Comparison of ENCODE assay signal across 8 cellular contexts in genomic region chr1:233326995-233327937, GRCh38. TPM values are rescaled to one million over a fixed set of nuclear protein-coding genes. Genes with fewer than 3 reads are reported as not detected.
DNase-seq lines count a peak whose midpoint lies in the region; ATAC-seq and TF ChIP-seq lines count a peak whose summit lies in the region.

Gene MAP3K21 (plus strand): TSS chr1:233327724. CDS start chr1:233328029, 305 bp downstream.

- no peak for TF ChIP-seq CTCF in HCT116 (IDR thresholded peaks at IDR 0.05 in 2 of 3, conservative IDR thresholded peaks at IDR 0.05 in 1 of 3; ENCODE audit: borderline replicate concordance in 1 of 3, insufficient read depth in 1 of 3, low read depth in 2 of 3, low read length in 2 of 3)
- no peak for TF ChIP-seq CTCF in MM.1S (IDR thresholded peaks at IDR 0.05; ENCODE audit: low read length)
- TF ChIP-seq CTCF in type B pancreatic cell (conservative IDR thresholded peaks at IDR 0.05), result no peak

- H3K36me3 ChIP-seq in HCT116 (ENCODE audit: control insufficient read depth in 1 of 2, insufficient read depth in 2 of 2, low read length in 2 of 2), result no peaks in the 10 kb centered on the region
- H3K36me3 ChIP-seq in MM.1S (replicated peaks; ENCODE audit: insufficient read depth, low read length), result no peaks in the 10 kb centered on the region
- H3K36me3 ChIP-seq in SJSA1, result 0 out of 2 replicates have a peak, but pooled peaks cover 5% of the 10 kb centered on the region

- ATAC-seq in HCT116, result peak; percentile 91
- peak; percentile 91 for ATAC-seq in Right ventricle myocardium inferior

- H3K27ac Mint-ChIP-seq in type B pancreatic cell, result peak within 1 kb of the TSS; percentile 28

- H3K79me2 ChIP-seq in HCT116 (ENCODE audit: insufficient read depth, low read length) (peaks cover 38% of the 10 kb centered on the region), MM.1S (ENCODE audit: low read length) (peaks cover 34% of the 10 kb centered on the region)

- POLR2A ChIA-PET in HCT116 (lab: Charles Lee), result no interaction called here

- intact Hi-C loops in HCT116 (cut with micrococcal nuclease) (no loop called here), Right ventricle myocardium inferior (cut with DNase I) (no loop called here)

- peaks cover 12% of the 10 kb centered on the region for H3F3A ChIP-seq in MM.1S (ENCODE audit: insufficient read depth, low read length)

- H4K20me1 ChIP-seq in HCT116 (ENCODE audit: insufficient read depth) (no peaks in the 10 kb centered on the region), MM.1S (ENCODE audit: insufficient read depth, low read length) (no peaks in the 10 kb centered on the region)

- DNase-seq in EH (ENCODE audit: low read depth), result peak; percentile 15
- DNase-seq in HCT116 (ENCODE audit: low read depth, low spot score), result peak; percentile 95
- peak; percentile 98 for DNase-seq in MM.1S
- peak in 1 of 2 experiments; percentile 51 for DNase-seq in SJSA1 (ENCODE audit: low read depth in 1 of 2, low spot score in 2 of 2)
- peak; percentile 71 for DNase-seq in activated gamma-delta T cell treated with anti-CD3 and anti-CD28 coated beads, Interleukin-2, amount 50 U/mL, for 16 hours (ENCODE audit: low read depth)
- DNase-seq in Right ventricle myocardium inferior (ENCODE audit: missing footprints), result peak; percentile 91
- DNase-seq in pons (ENCODE audit: low spot score), result peak; percentile 63
- peak; percentile 80 for DNase-seq in type B pancreatic cell (ENCODE audit: extremely low spot score, unreplicated experiment)

- no peaks in the 10 kb centered on the region for H3K9me3 Mint-ChIP-seq in type B pancreatic cell

- H3K4me1 ChIP-seq in HCT116 (ENCODE audit: control insufficient read depth in 1 of 2, insufficient read depth in 2 of 2, low read length in 2 of 2) (peaks cover 9 to 20% of the 10 kb centered on the region in 2 experiments), MM.1S (ENCODE audit: low read length) (peaks cover 19% of the 10 kb centered on the region; the same call in 1 of the 2 replicates), SJSA1 (replicated peaks) (peaks cover 11% of the 10 kb centered on the region)

- H3K9ac ChIP-seq in HCT116 (ENCODE audit: low read length) (peak within 1 kb of the TSS; percentile 82), MM.1S (ENCODE audit: low read length) (peak within 1 kb of the TSS; percentile 76)

- no peaks in the 10 kb centered on the region for H3K27me3 ChIP-seq in HCT116 (ENCODE audit: insufficient read depth, low read length)
- no peaks in the 10 kb centered on the region for H3K27me3 ChIP-seq in MM.1S (replicated peaks; ENCODE audit: insufficient read depth, low read length)
- peaks cover 52% of the 10 kb centered on the region for H3K27me3 ChIP-seq in SJSA1 (replicated peaks)

- H3K27ac ChIP-seq in HCT116 (ENCODE audit: low read depth, low read length) (peak within 1 kb of the TSS; percentile 80), MM.1S (ENCODE audit: low read length) (peak within 1 kb of the TSS; percentile 46; the same call in 1 of the 2 replicates), SJSA1 (no peak within 1 kb of the TSS)

- H3K4me1 Mint-ChIP-seq in type B pancreatic cell (ENCODE audit: unreplicated experiment), result peaks cover 5% of the 10 kb centered on the region

- no peaks in the 10 kb centered on the region for H3K9me2 ChIP-seq in HCT116 (ENCODE audit: insufficient read depth)
- no peaks in the 10 kb centered on the region for H3K9me2 ChIP-seq in MM.1S (replicated peaks; ENCODE audit: insufficient read depth, low read length)

- H3K36me3 Mint-ChIP-seq in type B pancreatic cell, result no peaks in the 10 kb centered on the region

- H3K27me3 Mint-ChIP-seq in type B pancreatic cell, result peaks cover 65% of the 10 kb centered on the region

- H3K4me2 ChIP-seq in HCT116 (ENCODE audit: low read length), result peak within 1 kb of the TSS; percentile 94
- H3K4me2 ChIP-seq in MM.1S (ENCODE audit: low read depth, low read length), result peak within 1 kb of the TSS; percentile 100

- BruUV-seq in HCT116 (replicated peaks; lab: Mats Ljungman, UMichigan), result no TSS peak

- RAD21 ChIA-PET in HCT116 (lab: Charles Lee; ENCODE audit: low non-redundant PET in 1 of 2, low total read pairs in 2 of 2, uncharacterized antibody in 2 of 2, unreplicated experiment in 2 of 2), result no interaction called here

- H3K9me3 ChIP-seq in HCT116 (ENCODE audit: control insufficient read depth in 1 of 2, insufficient read depth in 1 of 2, low read depth in 1 of 2, low read length in 2 of 2) (no peaks in the 10 kb centered on the region), MM.1S (replicated peaks; ENCODE audit: insufficient read depth, low read length) (no peaks in the 10 kb centered on the region), SJSA1 (replicated peaks) (peaks cover 5% of the 10 kb centered on the region)

- H3K4me3 ChIP-seq in HCT116 (replicated peaks in 1 of 2; ENCODE audit: low read depth in 1 of 2, low read length in 2 of 2) (peak within 1 kb of the TSS; percentile 69 to 83), MM.1S (ENCODE audit: low read length) (peak within 1 kb of the TSS; percentile 84), SJSA1 (peak within 1 kb of the TSS; percentile 44)

- H2AFZ ChIP-seq in HCT116 (ENCODE audit: low read depth, low read length, poor library complexity, severe bottlenecking) (peak within 1 kb of the TSS; percentile 94), MM.1S (ENCODE audit: low read length) (peak within 1 kb of the TSS; percentile 87)

- TF ChIP-seq POLR2A in HCT116 (IDR thresholded peaks at IDR 0.05; ENCODE audit: borderline replicate concordance, extremely low read depth, insufficient read depth, insufficient read length), result peak; percentile 48

- CTCF ChIA-PET in HCT116 (lab: Charles Lee), result no interaction called here

- TF ChIP-seq RAD21 in HCT116 (IDR thresholded peaks at IDR 0.05; ENCODE audit: low read depth), result no peak

- H3K4me3 Mint-ChIP-seq in type B pancreatic cell, result peak within 1 kb of the TSS; percentile 88

TF ChIP-seq in HCT116, 20 proteins besides CTCF, POLR2A, EP300 and RAD21 (continues in another document):
- TF ChIP-seq ATF3 (IDR thresholded peaks at IDR 0.05), result no peak
- TF ChIP-seq JUND (IDR thresholded peaks at IDR 0.05), result no peak
- no peak for TF ChIP-seq ZNF274 (IDR thresholded peaks at IDR 0.05; ENCODE audit: low read depth, low read length)
- no peak for TF ChIP-seq CBX3 (IDR thresholded peaks at IDR 0.05; ENCODE audit: low read depth)
- TF ChIP-seq TCF7L2 (IDR thresholded peaks at IDR 0.05; ENCODE audit: borderline replicate concordance, extremely low read depth, insufficient read depth, insufficient read length), result no peak
- peak; percentile 91 for TF ChIP-seq POLR2AphosphoS5 (IDR thresholded peaks at IDR 0.05; ENCODE audit: low read depth, low read length)
- peak; percentile 54 for TF ChIP-seq MAX (IDR thresholded peaks at IDR 0.05)
- TF ChIP-seq SP1 (IDR thresholded peaks at IDR 0.05; ENCODE audit: low read depth), result no peak
- no peak for TF ChIP-seq ZBTB33 (IDR thresholded peaks at IDR 0.05; ENCODE audit: extremely low read depth, insufficient replicate concordance, low read length)
- TF ChIP-seq ZFX (IDR thresholded peaks at IDR 0.05), result no peak
- no peak for TF ChIP-seq YY1 (IDR thresholded peaks at IDR 0.05; ENCODE audit: extremely low read depth, insufficient replicate concordance, low read depth, low read length)
- TF ChIP-seq SIN3A (IDR thresholded peaks at IDR 0.05; ENCODE audit: low read depth), result no peak; the same call in 1 of the 2 replicates
- no peak for TF ChIP-seq EZH2phosphoT487 (IDR thresholded peaks at IDR 0.05; ENCODE audit: borderline replicate concordance)
- TF ChIP-seq EZH2 (IDR thresholded peaks at IDR 0.05), result no peak
- TF ChIP-seq CEBPB (IDR thresholded peaks at IDR 0.05; ENCODE audit: low read depth), result no peak
- TF ChIP-seq SRF (IDR thresholded peaks at IDR 0.05; ENCODE audit: low read depth), result no peak
- TF ChIP-seq EGR1 (IDR thresholded peaks at IDR 0.05; ENCODE audit: low read depth), result peak; percentile 73
- TF ChIP-seq FOSL1 (IDR thresholded peaks at IDR 0.05; ENCODE audit: low read depth), result no peak
- TF ChIP-seq ELF1 (IDR thresholded peaks at IDR 0.05; ENCODE audit: borderline replicate concordance, low read depth), result no peak

RNA-seq across cellular contexts. Expression of gene MAP3K21, which starts in this region (rescaled TPM):
- 19.1 TPM for total RNA-seq in HCT116 (2021; ENCODE audit: unreplicated experiment)
- 7.2 TPM in 2 replicates for polyA plus RNA-seq in HCT116 (2012)
- 0.03 and 0.13 TPM in 2 replicates for total RNA-seq in SJSA1 (2014; rRNA removed; shearing (Covaris generic))
- total RNA-seq in Right ventricle myocardium inferior, result 0.32 TPM
- total RNA-seq in type B pancreatic cell (ENCODE audit: low replicate concordance), result 3.6 and 6.4 TPM in 2 replicates

Comparison
In these comparisons a context has a peak if more than half of its experiments do, and no peak if none do; other contexts are left out.
1. Peak in DNase-seq and ATAC-seq in Right ventricle myocardium inferior; RNA of the gene not detected or under 1 TPM.